Comparison of ENCODE assay signal across 8 cellular contexts in genomic region chr6:109595998-109596397, GRCh38.
A peak's percentile ranks its signal among the peaks of the same experiment; 100 is the strongest.
DNase-seq lines count a peak whose midpoint lies in the region; ATAC-seq, FAIRE-seq and TF ChIP-seq lines count a peak whose summit lies in the region.

No MANE protein-coding gene starts in this region.

- H3K9me3 ChIP-seq in spleen, result peaks cover 0 to 44% (median 33%) of the 10 kb centered on the region in 8 donors
- H3K9me3 ChIP-seq in esophagus squamous epithelium, result peaks cover 0 to 4% (median 0%) of the 10 kb centered on the region in 3 donors

- H3K4me1 ChIP-seq in spleen (no peaks in the 10 kb centered on the region), esophagus squamous epithelium (no peaks in the 10 kb centered on the region)

- WGBS in spleen, 5 donors, result 8 to 16% (median 11%) methylated on average over 2 of the region's 2 CpGs
- whole genome bisulfite sequencing in esophagus squamous epithelium, 2 donors, result 20 to 29% methylated on average over 2 of the region's 2 CpGs

- H3K4me3 ChIP-seq in spleen (no peak overlapping the region), esophagus squamous epithelium (no peak overlapping the region)

- TF ChIP-seq CTCF in spleen (IDR thresholded peaks at IDR 0.05 in 8 of 11, conservative IDR thresholded peaks at IDR 0.05 in 3 of 11) (peak in 7 of 11 experiments; percentile 9 to 40 (median 26)), esophagus squamous epithelium (IDR thresholded peaks at IDR 0.05) (peak in 3 of 6 experiments; percentile 14 to 39 (median 32))

- H3K36me3 ChIP-seq in spleen (no peaks in the 10 kb centered on the region), esophagus squamous epithelium (no peaks in the 10 kb centered on the region)

- no peak for ATAC-seq in GM21526 (IDR thresholded peaks at IDR 0.05; ENCODE audit: low FRiP score, unreplicated experiment)
- ATAC-seq in GM19328 (IDR thresholded peaks at IDR 0.05; ENCODE audit: unreplicated experiment), result no peak

- H3K27me3 ChIP-seq in spleen (replicated peaks in 1 of 7) (no peaks in the 10 kb centered on the region), esophagus squamous epithelium (no peaks in the 10 kb centered on the region)

- FAIRE-seq in A204.1 (lab: Jason Lieb, UNC), result peak; percentile 54

- intact Hi-C loops in spleen (cut with DNase I; ENCODE audit: low total_unique reads), result no loop called here
- intact Hi-C loops in esophagus squamous epithelium (cut with DNase I), result no loop called here

- DNase-seq in GDM1 (lab: John Stamatoyannopoulos, UW), result peak; percentile 9
- DNase-seq in NCI-H526 (lab: John Stamatoyannopoulos, UW), result peak; percentile 11 to 51
- DNase-seq in ecto neural progenitor cell (ENCODE audit: low spot score), result peak; percentile 45
- DNase-seq in spleen, result no peak
- no peak for DNase-seq in esophagus squamous epithelium (lab: John Stamatoyannopoulos, UW)

- TF ChIP-seq POLR2A in spleen (IDR thresholded peaks at IDR 0.05) (no peak), esophagus squamous epithelium (IDR thresholded peaks at IDR 0.05) (no peak)

- H3K27ac ChIP-seq in spleen (no peak overlapping the region), esophagus squamous epithelium (no peak overlapping the region)

Comparison
In these comparisons a context has a peak if more than half of its experiments do, and no peak if none do; other contexts are left out.
1. DNase-seq: peak in GDM1 (single experiment), NCI-H526 (2 of 2) and ecto neural progenitor cell (single experiment); none in spleen (single experiment) and esophagus squamous epithelium (single experiment).